ENCODE assay signal across 8 cellular contexts in genomic region chr1:17606826-17607440, GRCh38.
DNase-seq lines count a peak whose midpoint lies in the region; TF ChIP-seq lines count a peak whose summit lies in the region.

No MANE protein-coding gene starts in this region.

- H3K27me3 ChIP-seq in WERI-Rb-1 (ENCODE audit: insufficient read depth, low read depth, severe bottlenecking): no peaks in the 10 kb centered on the region

- H3K4me3 Mint-ChIP-seq in mesothelial cell of epicardium: no peak overlapping the region

- no peaks in the 10 kb centered on the region for H3K27me3 Mint-ChIP-seq in mesothelial cell of epicardium (ENCODE audit: low read depth)

- no peaks in the 10 kb centered on the region for H3K9me3 ChIP-seq in WERI-Rb-1 (ENCODE audit: severe bottlenecking)

- H3K36me3 ChIP-seq in WERI-Rb-1: peaks cover 19% of the 10 kb centered on the region

- TF ChIP-seq CTCF in WERI-Rb-1 (IDR thresholded peaks at IDR 0.05; ENCODE audit: low read depth, low read length) (peak; percentile 90), epithelial cell of esophagus (IDR thresholded peaks at IDR 0.05; ENCODE audit: insufficient read depth, low read depth, low read length, missing control alignments) (peak; percentile 95), mesothelial cell of epicardium (IDR thresholded peaks at IDR 0.05; ENCODE audit: unreplicated experiment) (peak; percentile 94)

- H3K4me3 ChIP-seq in WERI-Rb-1 (ENCODE audit: low read depth, low read length): no peak overlapping the region
- no peak overlapping the region for H3K4me3 ChIP-seq in epithelial cell of esophagus (ENCODE audit: low read length)

- DNase-seq in activated CD4-positive, alpha-beta T cell treated with anti-CD3 and anti-CD28 coated beads for 48 hours: peak; percentile 71
- DNase-seq in activated CD4-positive, alpha-beta T cell treated with anti-CD3 and anti-CD28 coated beads for 4 hours: no peak
- DNase-seq in NAMALWA (ENCODE audit: low spot score): peak; percentile 66
- DNase-seq in WERI-Rb-1: peak; percentile 72
- peak; percentile 73 for DNase-seq in epithelial cell of esophagus (ENCODE audit: low read depth)
- peak; percentile 52 to 80 for DNase-seq in mesothelial cell of epicardium (ENCODE audit: low spot score in 2 of 2, unreplicated experiment in 2 of 2)
- DNase-seq in substantia nigra (lab: John Stamatoyannopoulos, UW): peak in 43 of 49 donors; percentile 9 to 79 (median 54)
- DNase-seq in NCI-H187 treated with DMSO at 0.1 percent for 48 hours (lab: John Stamatoyannopoulos, UW): no peak

- H3K27ac ChIP-seq in WERI-Rb-1: no peak overlapping the region
- H3K27ac ChIP-seq in substantia nigra (ENCODE audit: low read depth, low read length, poor library complexity, severe bottlenecking): no peak overlapping the region

- peaks cover 7% of the 10 kb centered on the region for H3K36me3 Mint-ChIP-seq in mesothelial cell of epicardium

- peaks cover 7% of the 10 kb centered on the region for H3K4me1 Mint-ChIP-seq in mesothelial cell of epicardium

- H3K9me3 Mint-ChIP-seq in mesothelial cell of epicardium: no peaks in the 10 kb centered on the region

- H3K27ac Mint-ChIP-seq in mesothelial cell of epicardium: no peak overlapping the region

Comparison
In these comparisons a context has a peak if more than half of its experiments do, and no peak if none do; other contexts are left out.
1. DNase-seq: peak in activated CD4-positive, alpha-beta T cell treated with anti-CD3 and anti-CD28 coated beads for 48 hours (single experiment), NAMALWA (single experiment), WERI-Rb-1 (single experiment), epithelial cell of esophagus (single experiment), mesothelial cell of epicardium (2 of 2) and substantia nigra (43 of 49); none in activated CD4-positive, alpha-beta T cell treated with anti-CD3 and anti-CD28 coated beads for 4 hours (0 of 2) and NCI-H187 treated with DMSO at 0.1 percent for 48 hours (single experiment).
2. Peak in every context shown above with its lines, with median percentiles within 50 percentile points of each other: CTCF ChIP-seq.